In genomic region chr16:21646721-21647561, GRCh38 we compare ENCODE assay signal across 8 cellular contexts. TPM values are rescaled to one million over a fixed set of nuclear protein-coding genes. Genes with fewer than 3 reads are reported as not detected.
DNase-seq lines count a peak whose midpoint lies in the region; ATAC-seq and TF ChIP-seq lines count a peak whose summit lies in the region.

No MANE protein-coding gene starts in this region.

- no peaks in the 10 kb centered on the region for H3K9me3 Mint-ChIP-seq in activated CD4-positive, alpha-beta T cell treated with anti-CD3 and anti-CD28 coated beads, Interleukin-2, amount 10 ng/mL, durations not matched to agents 7 days and 5 days

- no peak for TF ChIP-seq CTCF in stomach (IDR thresholded peaks at IDR 0.05)

- H3K36me3 Mint-ChIP-seq in activated CD4-positive, alpha-beta T cell treated with anti-CD3 and anti-CD28 coated beads, Interleukin-2, amount 10 ng/mL, durations not matched to agents 7 days and 5 days (ENCODE audit: low read depth): peaks cover 2% of the 10 kb centered on the region

- ATAC-seq in GM19023 (IDR thresholded peaks at IDR 0.05; ENCODE audit: unreplicated experiment) (peak; percentile 90), HG03039 (IDR thresholded peaks at IDR 0.05; ENCODE audit: unreplicated experiment) (peak; percentile 72), left colon (peak; percentile 37)

- H3K4me3 Mint-ChIP-seq in activated CD4-positive, alpha-beta T cell treated with anti-CD3 and anti-CD28 coated beads, Interleukin-2, amount 10 ng/mL, durations not matched to agents 7 days and 5 days: peak overlapping the region; percentile 76

- peak; percentile 87 for DNase-seq in activated CD4-positive, alpha-beta T cell treated with anti-CD3 and anti-CD28 coated beads, Interleukin-2, amount 10 ng/mL, durations not matched to agents 7 days and 5 days
- DNase-seq in left colon (peak in 1 of 2 donors; percentile 32), stomach (peak; percentile 35), SK-N-DZ (ENCODE audit: low spot score) (no peak), DMS 273 (lab: John Stamatoyannopoulos, UW; ENCODE audit: unreplicated experiment) (no peak), islet precursor cell (no peak)

- H3K27me3 Mint-ChIP-seq in activated CD4-positive, alpha-beta T cell treated with anti-CD3 and anti-CD28 coated beads, Interleukin-2, amount 10 ng/mL, durations not matched to agents 7 days and 5 days: no peaks in the 10 kb centered on the region

- 85 to 89% (median 85%) methylated on average over 18 of the region's 18 CpGs for WGBS in stomach, 5 donors

- TF ChIP-seq EP300 in stomach (IDR thresholded peaks at IDR 0.05): no peak

- peak overlapping the region; percentile 95 for H3K27ac Mint-ChIP-seq in activated CD4-positive, alpha-beta T cell treated with anti-CD3 and anti-CD28 coated beads, Interleukin-2, amount 10 ng/mL, durations not matched to agents 7 days and 5 days

- peak overlapping the region in 4 of 5 donors; percentile 25 to 74 (median 66) for H3K27ac ChIP-seq in stomach

- H3K27me3 ChIP-seq in stomach: no peaks in the 10 kb centered on the region

- H3K9me3 ChIP-seq in stomach: no peaks in the 10 kb centered on the region

- POLR2A ChIA-PET in activated CD4-positive, alpha-beta T cell treated with anti-CD3 and anti-CD28 coated beads, Interleukin-2, amount 10 ng/mL, durations not matched to agents 7 days and 5 days (lab: Charles Lee): no interaction called here

- H3K36me3 ChIP-seq in stomach: peaks cover 3 to 10% (median 6%) of the 10 kb centered on the region in 4 donors

- peaks cover 56% of the 10 kb centered on the region for H3K4me1 Mint-ChIP-seq in activated CD4-positive, alpha-beta T cell treated with anti-CD3 and anti-CD28 coated beads, Interleukin-2, amount 10 ng/mL, durations not matched to agents 7 days and 5 days

- no peak overlapping the region for H3K4me3 ChIP-seq in stomach

- H3K4me1 ChIP-seq in stomach: peaks cover 10 to 73% (median 31%) of the 10 kb centered on the region in 4 donors

- intact Hi-C loops in left colon (cut with DNase I, micrococcal nuclease) (no loop called here), stomach (cut with DNase I; ENCODE audit: low total_unique reads) (no loop called here)

- CTCF ChIA-PET in activated CD4-positive, alpha-beta T cell treated with anti-CD3 and anti-CD28 coated beads, Interleukin-2, amount 10 ng/mL, durations not matched to agents 7 days and 5 days (lab: Charles Lee): interaction anchor here (0.5 to 1.9 kb wide), 2 partner anchors 10 to 1298 kb away, joined by 3 to 5 read pairs; no protein-coding TSS in a partner anchor

- TF ChIP-seq POLR2A in stomach (IDR thresholded peaks at IDR 0.05): no peak

RNA-seq across cellular contexts. Expression of gene IGSF6, which starts 5.5 kb away (rescaled TPM):
- total RNA-seq in activated CD4-positive, alpha-beta T cell treated with anti-CD3 and anti-CD28 coated beads, Interleukin-2, amount 10 ng/mL, durations not matched to agents 7 days and 5 days: under 1 TPM; 0.15 to 0.25 TPM
- 1 to 10 TPM; 1.1 to 5.2 TPM for total RNA-seq in left colon
- total RNA-seq in stomach: 1 to 10 TPM in 2 of 5 donors, not detected in 3; 1.8 to 4.1 TPM
- polyA plus RNA-seq in stomach: 1 to 10 TPM in 2 of 3 donors, under 1 TPM in 1; 0.73 to 2.2 (median 1.7) TPM
- polyA plus RNA-seq in SK-N-DZ (2014; cell fraction: cytosol; rRNA removed): not detected in 2 replicates
- not detected in 2 replicates for polyA plus RNA-seq in SK-N-DZ (2014; cell fraction: nucleus; rRNA removed)

RNA-seq across cellular contexts. Expression of gene OTOA, which starts 16.8 kb away (rescaled TPM):
- total RNA-seq in activated CD4-positive, alpha-beta T cell treated with anti-CD3 and anti-CD28 coated beads, Interleukin-2, amount 10 ng/mL, durations not matched to agents 7 days and 5 days: under 1 TPM in 1 of 2 experiments, not detected in 1; 0.17 TPM
- total RNA-seq in left colon (under 1 TPM in 1 of 2 donors, not detected in 1; 0.11 TPM), stomach (under 1 TPM in 1 of 5 donors, not detected in 4; 0.55 TPM)
- polyA plus RNA-seq in stomach: under 1 TPM in 1 of 3 donors, not detected in 2; 0.44 TPM
- polyA plus RNA-seq in SK-N-DZ (2014; cell fraction: cytosol; rRNA removed): not detected in 2 replicates
- polyA plus RNA-seq in SK-N-DZ (2014; cell fraction: nucleus; rRNA removed): 0.37 TPM in 1 of 2 replicates, not detected in the other

RNA-seq across cellular contexts. Expression of gene METTL9, which starts 47.6 kb away (rescaled TPM):
- total RNA-seq in activated CD4-positive, alpha-beta T cell treated with anti-CD3 and anti-CD28 coated beads, Interleukin-2, amount 10 ng/mL, durations not matched to agents 7 days and 5 days: 10 to 100 TPM; 82.1 to 87.1 TPM
- total RNA-seq in left colon (10 to 100 TPM; 69.1 to 79.0 TPM), stomach (100 to 1,000 TPM in 3 of 5 donors, 10 to 100 TPM in 2; 82.1 to 879 (median 188) TPM)
- 10 to 100 TPM; 34.4 to 76.8 (median 63.4) TPM for polyA plus RNA-seq in stomach
- polyA plus RNA-seq in SK-N-DZ (2014; cell fraction: cytosol; rRNA removed): 244 and 259 TPM in 2 replicates
- 156 TPM in 2 replicates for polyA plus RNA-seq in SK-N-DZ (2014; cell fraction: nucleus; rRNA removed)

Comparison
In these comparisons a context has a peak if more than half of its experiments do, and no peak if none do; other contexts are left out.
1. ATAC-seq: peak in every context shown above with its lines; median percentile 90 in GM19023; 72 in HG03039; 37 in left colon.
2. DNase-seq: peak in activated CD4-positive, alpha-beta T cell treated with anti-CD3 and anti-CD28 coated beads, Interleukin-2, amount 10 ng/mL, durations not matched to agents 7 days and 5 days (single experiment) and stomach (single experiment); none in SK-N-DZ (single experiment), DMS 273 (single experiment) and islet precursor cell (single experiment).